ENCODE assay signal across 23 cellular contexts in the genomic region with DNA sequence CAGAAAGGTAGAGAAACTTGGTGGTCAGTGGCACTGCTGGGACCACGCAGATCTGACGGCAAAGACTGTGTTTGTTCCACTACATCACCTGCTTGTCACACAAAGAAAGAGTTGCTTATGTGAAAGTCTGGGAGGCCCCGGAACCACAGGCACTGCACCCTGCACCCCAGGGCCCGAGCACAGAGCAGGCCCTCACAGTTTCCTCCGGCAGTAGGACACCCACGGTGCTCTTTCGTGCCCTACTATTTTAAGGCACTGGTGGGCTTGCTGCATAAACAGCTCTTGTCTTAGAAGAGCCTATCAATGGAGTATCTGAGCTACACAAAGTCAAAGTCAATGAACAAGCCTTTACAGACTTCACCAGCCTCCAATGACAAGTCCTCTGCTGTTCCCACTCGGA.
"Had no signal": no experiment of that assay in that cellular context is flagged by ENCODE, and none has a peak within 500 bp of the region (broad histone marks: within the 10 kb centered on the region; RNA-seq: fewer than 3 reads in every experiment).

No MANE protein-coding gene starts in this region.

- FAIRE-seq: frontal cortex had no signal

- H3K27me3 ChIP-seq: ascending aorta, breast epithelium, dorsolateral prefrontal cortex had no signal

- DNase-seq: activated CD4-positive, alpha-beta memory T cell treated with anti-CD3 and anti-CD28 coated beads, Interleukin-2, amount 10 ng/mL, durations not matched to agents 7 days and 5 days; activated CD4-positive, alpha-beta T cell treated with anti-CD3 and anti-CD28 coated beads for 1 hour; activated CD4-positive, alpha-beta T cell treated with anti-CD3 and anti-CD28 coated beads for 4 hours; activated CD4-positive, alpha-beta T cell treated with anti-CD3 and anti-CD28 coated beads, Interleukin-2, amount 10 ng/mL, durations not matched to agents 7 days and 5 days; activated CD4-positive, alpha-beta T cell treated with anti-CD3 and anti-CD28 coated beads, Interleukin-2, amount 50 U/mL, for 4 hours; activated CD8-positive, alpha-beta memory T cell treated with anti-CD3 and anti-CD28 coated beads, Interleukin-2, amount 50 U/mL, for 48 hours; activated gamma-delta T cell; activated naive CD4-positive, alpha-beta T cell; activated naive CD4-positive, alpha-beta T cell treated with anti-CD3 and anti-CD28 coated beads, Interleukin-2, amount 10 ng/mL, durations not matched to agents 7 days and 5 days; activated naive CD8-positive, alpha-beta T cell treated with anti-CD3 and anti-CD28 coated beads, Interleukin-2, amount 10 ng/mL, durations not matched to agents 7 days and 5 days; activated T-cell treated with anti-CD3 and anti-CD28 coated beads for 4 hours; activated T-cell treated with anti-CD3 and anti-CD28 coated beads, Interleukin-2, amount 50 U/mL, for 24 hours; activated T-cell treated with anti-CD3 and anti-CD28 coated beads, Interleukin-2, amount 50 U/mL, for 72 hours; dorsolateral prefrontal cortex; effector memory CD4-positive, alpha-beta T cell; foreskin fibroblast; T-helper 2 cell had no signal

- H3K4me3 ChIP-seq: ascending aorta, breast epithelium, coronary artery, dorsolateral prefrontal cortex had no signal

- H3K4me1 ChIP-seq: ascending aorta, breast epithelium had no signal

- ATAC-seq: activated naive CD4-positive, alpha-beta T cell treated with anti-CD3 and anti-CD28 coated beads, Interleukin-2, amount 50 U/mL, for 72 hours; activated T-cell treated with anti-CD3 and anti-CD28 coated beads, Interleukin-2, amount 50 U/mL, for 72 hours had no signal

- H3K27ac ChIP-seq: ascending aorta, breast epithelium, coronary artery, dorsolateral prefrontal cortex, VCaP had no signal

- H3K36me3 ChIP-seq: breast epithelium had no signal

- H3K9me3 ChIP-seq: ascending aorta, breast epithelium had no signal
